Comparison of ENCODE assay signal across 1 cellular context in genomic region chr19:35879770-35880317, GRCh38.
TF ChIP-seq lines count a peak whose summit lies in the region.

No MANE protein-coding gene starts in this region.

TF ChIP-seq in K562, 482 proteins besides CTCF, POLR2A, EP300 and RAD21 (continues in another document):
- TF ChIP-seq, protein P1, sequence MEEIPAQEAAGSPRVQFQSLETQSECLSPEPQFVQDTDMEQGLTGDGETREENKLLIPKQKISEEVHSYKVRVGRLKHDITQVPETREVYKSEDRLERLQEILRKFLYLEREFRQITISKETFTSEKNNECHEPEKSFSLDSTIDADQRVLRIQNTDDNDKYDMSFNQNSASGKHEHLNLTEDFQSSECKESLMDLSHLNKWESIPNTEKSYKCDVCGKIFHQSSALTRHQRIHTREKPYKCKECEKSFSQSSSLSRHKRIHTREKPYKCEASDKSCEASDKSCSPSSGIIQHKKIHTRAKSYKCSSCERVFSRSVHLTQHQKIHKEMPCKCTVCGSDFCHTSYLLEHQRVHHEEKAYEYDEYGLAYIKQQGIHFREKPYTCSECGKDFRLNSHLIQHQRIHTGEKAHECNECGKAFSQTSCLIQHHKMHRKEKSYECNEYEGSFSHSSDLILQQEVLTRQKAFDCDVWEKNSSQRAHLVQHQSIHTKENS (CRISPR knock-in tag; IDR thresholded peaks at IDR 0.05) = no peak
- TF ChIP-seq NCOA6 (IDR thresholded peaks at IDR 0.05) (no peak), ZNF146 (CRISPR knock-in tag; IDR thresholded peaks at IDR 0.05; ENCODE audit: unreplicated experiment) (no peak), SMAD2 (IDR thresholded peaks at IDR 0.05; ENCODE audit: low read depth, low read length) (no peak), TAF9B (IDR thresholded peaks at IDR 0.05; ENCODE audit: partially characterized antibody) (no peak), PTBP1 (IDR thresholded peaks at IDR 0.05; ENCODE audit: low read depth, low read length) (no peak), MTA2 (IDR thresholded peaks at IDR 0.05; ENCODE audit: low read depth) (no peak), ZNF133 (CRISPR knock-in tag; IDR thresholded peaks at IDR 0.05) (no peak), TBP (optimal IDR thresholded peaks at IDR 0.05; ENCODE audit: low read depth, low read length) (no peak), ZNF830 (CRISPR knock-in tag; IDR thresholded peaks at IDR 0.05) (no peak), ZNF445 (CRISPR knock-in tag; IDR thresholded peaks at IDR 0.05; ENCODE audit: low read depth) (no peak), CBX2 (IDR thresholded peaks at IDR 0.05; ENCODE audit: insufficient read depth, low read length, poor library complexity, severe bottlenecking) (no peak), ZC3H4 (CRISPR knock-in tag; IDR thresholded peaks at IDR 0.05; ENCODE audit: borderline replicate concordance) (no peak), TCFL5 (CRISPR knock-in tag; conservative IDR thresholded peaks at IDR 0.05) (no peak), ZNF398 (CRISPR knock-in tag; IDR thresholded peaks at IDR 0.05) (no peak), FOS (IDR thresholded peaks at IDR 0.05; ENCODE audit: extremely low read depth, insufficient read length) (no peak), SNRNP70 (optimal IDR thresholded peaks at IDR 0.05; ENCODE audit: low read depth, low read length) (no peak), SP2 (IDR thresholded peaks at IDR 0.05; ENCODE audit: extremely low read depth, low read depth, low read length, poor library complexity, severe bottlenecking) (no peak), ZNF354B (CRISPR knock-in tag; IDR thresholded peaks at IDR 0.05) (no peak; the same call in 1 of the 2 replicates), TCF7 (IDR thresholded peaks at IDR 0.05; ENCODE audit: borderline replicate concordance) (no peak), CEBPB (tag; IDR thresholded peaks at IDR 0.05) (no peak), CREM (IDR thresholded peaks at IDR 0.05; ENCODE audit: low read depth) (peak; percentile 76), ZNF212 (CRISPR knock-in tag; IDR thresholded peaks at IDR 0.05) (no peak), ESRRA (IDR thresholded peaks at IDR 0.05; ENCODE audit: borderline replicate concordance, low read depth) (peak; percentile 71; the same call in 1 of the 2 replicates), CBX5 (IDR thresholded peaks at IDR 0.05; ENCODE audit: borderline replicate concordance, low read depth) (no peak), HMG20A (CRISPR knock-in tag; conservative IDR thresholded peaks at IDR 0.05) (no peak), GTF2F1 (IDR thresholded peaks at IDR 0.05; ENCODE audit: low read depth, low read length) (no peak), MEF2D (tag; conservative IDR thresholded peaks at IDR 0.05; ENCODE audit: low read depth) (no peak), ATF7 (IDR thresholded peaks at IDR 0.05) (peak; percentile 73; the same call in 1 of the 2 replicates), KDM1A (IDR thresholded peaks at IDR 0.05) (no peak), POLR3G (IDR thresholded peaks at IDR 0.05; ENCODE audit: extremely low read depth, insufficient read length, insufficient replicate concordance) (no peak), ZNF436 (CRISPR knock-in tag; IDR thresholded peaks at IDR 0.05) (no peak), ZFP36 (IDR thresholded peaks at IDR 0.05; ENCODE audit: low read depth, low read length, partially characterized antibody) (peak; percentile 6), ZNF12 (CRISPR knock-in tag; IDR thresholded peaks at IDR 0.05) (0 out of 2 replicates have a peak, but pooled peaks have one; percentile 54), ZNF431 (CRISPR knock-in tag; IDR thresholded peaks at IDR 0.05) (peak; percentile 66; the same call in 1 of the 2 replicates), ELK3 (CRISPR knock-in tag; IDR thresholded peaks at IDR 0.05) (no peak), SMARCA5 (IDR thresholded peaks at IDR 0.05) (no peak), NFIC (IDR thresholded peaks at IDR 0.05) (no peak; the same call in 1 of the 2 replicates), ZNF79 (CRISPR knock-in tag; IDR thresholded peaks at IDR 0.05; ENCODE audit: low read depth) (no peak), PML (IDR thresholded peaks at IDR 0.05; ENCODE audit: low read length) (no peak), FOXA3 (CRISPR knock-in tag; conservative IDR thresholded peaks at IDR 0.05 in 1 of 2, IDR thresholded peaks at IDR 0.05 in 1 of 2) (peak in 1 of 2 experiments; percentile 62; a peak in 1 of 4 replicates), CXXC5 (CRISPR knock-in tag; IDR thresholded peaks at IDR 0.05) (peak; percentile 84), ZNF778 (CRISPR knock-in tag; IDR thresholded peaks at IDR 0.05) (no peak), ZNF175 (CRISPR knock-in tag; IDR thresholded peaks at IDR 0.05; ENCODE audit: low read depth) (0 out of 2 replicates have a peak, but pooled peaks have one; percentile 36), HDAC3 (IDR thresholded peaks at IDR 0.05; ENCODE audit: borderline replicate concordance, partially characterized antibody) (no peak), NRF1 (conservative IDR thresholded peaks at IDR 0.05 in 1 of 2, IDR thresholded peaks at IDR 0.05 in 1 of 2) (peak; percentile 49 to 61), MBD2 (IDR thresholded peaks at IDR 0.05; ENCODE audit: borderline replicate concordance, low read depth) (no peak), ZBTB8A (IDR thresholded peaks at IDR 0.05; ENCODE audit: partially characterized antibody) (no peak), ZNF512 (tag; IDR thresholded peaks at IDR 0.05) (no peak), CBX8 (IDR thresholded peaks at IDR 0.05; ENCODE audit: borderline replicate concordance, extremely low read depth, low read depth, low read length, poor library complexity, severe bottlenecking) (no peak), ZNF586 (CRISPR knock-in tag; conservative IDR thresholded peaks at IDR 0.05) (no peak), EWSR1 (IDR thresholded peaks at IDR 0.05; ENCODE audit: borderline replicate concordance, low read depth, partially characterized antibody) (no peak), ZNF316 (IDR thresholded peaks at IDR 0.05) (peak; percentile 65), TEAD1 (CRISPR knock-in tag; IDR thresholded peaks at IDR 0.05) (peak in 1 of 2 experiments; percentile 83; a peak in 1 of 4 replicates), ZNF3 (CRISPR knock-in tag; IDR thresholded peaks at IDR 0.05) (no peak), HCFC1 (IDR thresholded peaks at IDR 0.05; ENCODE audit: low read depth, low read length) (peak; percentile 50; the same call in 1 of the 2 replicates), PTTG1 (tag; IDR thresholded peaks at IDR 0.05; ENCODE audit: low read depth) (no peak)
- TF ChIP-seq, protein P2, sequence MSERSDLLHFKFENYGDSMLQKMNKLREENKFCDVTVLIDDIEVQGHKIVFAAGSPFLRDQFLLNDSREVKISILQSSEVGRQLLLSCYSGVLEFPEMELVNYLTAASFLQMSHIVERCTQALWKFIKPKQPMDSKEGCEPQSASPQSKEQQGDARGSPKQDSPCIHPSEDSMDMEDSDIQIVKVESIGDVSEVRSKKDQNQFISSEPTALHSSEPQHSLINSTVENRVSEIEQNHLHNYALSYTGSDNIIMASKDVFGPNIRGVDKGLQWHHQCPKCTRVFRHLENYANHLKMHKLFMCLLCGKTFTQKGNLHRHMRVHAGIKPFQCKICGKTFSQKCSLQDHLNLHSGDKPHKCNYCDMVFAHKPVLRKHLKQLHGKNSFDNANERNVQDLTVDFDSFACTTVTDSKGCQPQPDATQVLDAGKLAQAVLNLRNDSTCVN (CRISPR knock-in tag; IDR thresholded peaks at IDR 0.05) = no peak
- TF ChIP-seq, protein P3, sequence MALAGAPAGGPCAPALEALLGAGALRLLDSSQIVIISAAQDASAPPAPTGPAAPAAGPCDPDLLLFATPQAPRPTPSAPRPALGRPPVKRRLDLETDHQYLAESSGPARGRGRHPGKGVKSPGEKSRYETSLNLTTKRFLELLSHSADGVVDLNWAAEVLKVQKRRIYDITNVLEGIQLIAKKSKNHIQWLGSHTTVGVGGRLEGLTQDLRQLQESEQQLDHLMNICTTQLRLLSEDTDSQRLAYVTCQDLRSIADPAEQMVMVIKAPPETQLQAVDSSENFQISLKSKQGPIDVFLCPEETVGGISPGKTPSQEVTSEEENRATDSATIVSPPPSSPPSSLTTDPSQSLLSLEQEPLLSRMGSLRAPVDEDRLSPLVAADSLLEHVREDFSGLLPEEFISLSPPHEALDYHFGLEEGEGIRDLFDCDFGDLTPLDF (CRISPR knock-in tag; IDR thresholded peaks at IDR 0.05) = peak; percentile 94
- TF ChIP-seq, protein P4, sequence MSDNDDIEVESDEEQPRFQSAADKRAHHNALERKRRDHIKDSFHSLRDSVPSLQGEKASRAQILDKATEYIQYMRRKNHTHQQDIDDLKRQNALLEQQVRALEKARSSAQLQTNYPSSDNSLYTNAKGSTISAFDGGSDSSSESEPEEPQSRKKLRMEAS (CRISPR knock-in tag; IDR thresholded peaks at IDR 0.05) = peak; percentile 76
- TF ChIP-seq, protein P5, sequence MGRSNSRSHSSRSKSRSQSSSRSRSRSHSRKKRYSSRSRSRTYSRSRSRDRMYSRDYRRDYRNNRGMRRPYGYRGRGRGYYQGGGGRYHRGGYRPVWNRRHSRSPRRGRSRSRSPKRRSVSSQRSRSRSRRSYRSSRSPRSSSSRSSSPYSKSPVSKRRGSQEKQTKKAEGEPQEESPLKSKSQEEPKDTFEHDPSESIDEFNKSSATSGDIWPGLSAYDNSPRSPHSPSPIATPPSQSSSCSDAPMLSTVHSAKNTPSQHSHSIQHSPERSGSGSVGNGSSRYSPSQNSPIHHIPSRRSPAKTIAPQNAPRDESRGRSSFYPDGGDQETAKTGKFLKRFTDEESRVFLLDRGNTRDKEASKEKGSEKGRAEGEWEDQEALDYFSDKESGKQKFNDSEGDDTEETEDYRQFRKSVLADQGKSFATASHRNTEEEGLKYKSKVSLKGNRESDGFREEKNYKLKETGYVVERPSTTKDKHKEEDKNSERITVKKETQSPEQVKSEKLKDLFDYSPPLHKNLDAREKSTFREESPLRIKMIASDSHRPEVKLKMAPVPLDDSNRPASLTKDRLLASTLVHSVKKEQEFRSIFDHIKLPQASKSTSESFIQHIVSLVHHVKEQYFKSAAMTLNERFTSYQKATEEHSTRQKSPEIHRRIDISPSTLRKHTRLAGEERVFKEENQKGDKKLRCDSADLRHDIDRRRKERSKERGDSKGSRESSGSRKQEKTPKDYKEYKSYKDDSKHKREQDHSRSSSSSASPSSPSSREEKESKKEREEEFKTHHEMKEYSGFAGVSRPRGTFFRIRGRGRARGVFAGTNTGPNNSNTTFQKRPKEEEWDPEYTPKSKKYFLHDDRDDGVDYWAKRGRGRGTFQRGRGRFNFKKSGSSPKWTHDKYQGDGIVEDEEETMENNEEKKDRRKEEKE (IDR thresholded peaks at IDR 0.05; ENCODE audit: borderline replicate concordance in 1 of 2, control insufficient read depth in 1 of 2, low read depth in 2 of 2, low read length in 1 of 2) = no peak
- TF ChIP-seq, protein P6, sequence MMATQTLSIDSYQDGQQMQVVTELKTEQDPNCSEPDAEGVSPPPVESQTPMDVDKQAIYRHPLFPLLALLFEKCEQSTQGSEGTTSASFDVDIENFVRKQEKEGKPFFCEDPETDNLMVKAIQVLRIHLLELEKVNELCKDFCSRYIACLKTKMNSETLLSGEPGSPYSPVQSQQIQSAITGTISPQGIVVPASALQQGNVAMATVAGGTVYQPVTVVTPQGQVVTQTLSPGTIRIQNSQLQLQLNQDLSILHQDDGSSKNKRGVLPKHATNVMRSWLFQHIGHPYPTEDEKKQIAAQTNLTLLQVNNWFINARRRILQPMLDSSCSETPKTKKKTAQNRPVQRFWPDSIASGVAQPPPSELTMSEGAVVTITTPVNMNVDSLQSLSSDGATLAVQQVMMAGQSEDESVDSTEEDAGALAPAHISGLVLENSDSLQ (IDR thresholded peaks at IDR 0.05) = peak; percentile 45
- TF ChIP-seq, protein P7, sequence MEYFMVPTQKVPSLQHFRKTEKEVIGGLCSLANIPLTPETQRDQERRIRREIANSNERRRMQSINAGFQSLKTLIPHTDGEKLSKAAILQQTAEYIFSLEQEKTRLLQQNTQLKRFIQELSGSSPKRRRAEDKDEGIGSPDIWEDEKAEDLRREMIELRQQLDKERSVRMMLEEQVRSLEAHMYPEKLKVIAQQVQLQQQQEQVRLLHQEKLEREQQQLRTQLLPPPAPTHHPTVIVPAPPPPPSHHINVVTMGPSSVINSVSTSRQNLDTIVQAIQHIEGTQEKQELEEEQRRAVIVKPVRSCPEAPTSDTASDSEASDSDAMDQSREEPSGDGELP (CRISPR knock-in tag; IDR thresholded peaks at IDR 0.05; ENCODE audit: borderline replicate concordance) = peak; percentile 99
